ENCODE assay signal across 15 cellular contexts in the genomic region with DNA sequence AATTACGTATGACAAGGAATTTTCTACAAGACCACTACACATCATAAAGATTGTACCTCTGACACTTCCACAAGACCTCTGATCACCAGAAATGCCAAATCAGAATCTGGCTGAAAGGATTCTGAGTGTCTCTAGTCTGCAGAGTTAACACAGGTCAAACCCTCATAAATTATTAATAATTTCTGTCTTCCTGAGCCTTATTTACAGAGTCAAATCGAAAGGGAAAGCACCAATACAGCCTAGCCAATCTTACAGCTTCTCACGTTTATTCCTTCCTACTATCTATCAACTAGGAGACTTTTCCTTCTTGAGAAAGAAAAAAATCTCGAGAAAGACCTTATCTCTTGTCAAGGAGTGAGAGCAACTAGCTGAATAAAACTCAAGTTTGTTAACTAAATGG.
DNase-seq lines count a peak whose midpoint lies in the region; ATAC-seq and TF ChIP-seq lines count a peak whose summit lies in the region.
"Had no signal": no experiment of that assay in that cellular context is flagged by ENCODE, and none has a peak within 500 bp of the region (broad histone marks: within the 10 kb centered on the region; RNA-seq: fewer than 3 reads in every experiment).

No MANE protein-coding gene starts in this region.

- ATAC-seq in GM18508 (IDR thresholded peaks at IDR 0.05; ENCODE audit: insufficient read depth, unreplicated experiment) (peak; percentile 94), GM19468 (IDR thresholded peaks at IDR 0.05; ENCODE audit: extremely low read depth, unreplicated experiment) (peak; percentile 79), HG02840 (IDR thresholded peaks at IDR 0.05; ENCODE audit: low FRiP score, unreplicated experiment) (peak; percentile 69), HG03558 (IDR thresholded peaks at IDR 0.05; ENCODE audit: extremely low read depth, unreplicated experiment) (peak; percentile 64), HG02885 (IDR thresholded peaks at IDR 0.05; ENCODE audit: poor library complexity, unreplicated experiment) (no peak)
- ATAC-seq: activated naive CD4-positive, alpha-beta T cell treated with anti-CD3 and anti-CD28 coated beads, Interleukin-2, amount 50 U/mL, for 72 hours had no signal

- TF ChIP-seq CTCF in GM10266 (IDR thresholded peaks at IDR 0.05; ENCODE audit: control insufficient read depth, insufficient read depth, low read depth, missing control alignments) = no peak

- DNase-seq in GM10266 (ENCODE audit: extremely low spot score) (no peak), NCI-H1048 (lab: John Stamatoyannopoulos, UW) (no peak), amniotic stem cell (lab: John Stamatoyannopoulos, UW) (no peak)
- DNase-seq: CD8-positive, alpha-beta memory T cell; glutamatergic neuron; H7; islet precursor cell; NCI-H2029; T-helper 2 cell had no signal
